In genomic region chr17:61635913-61636432, GRCh38 we compare ENCODE assay signal across 8 cellular contexts. TPM values are rescaled to one million over a fixed set of nuclear protein-coding genes. Genes with fewer than 3 reads are reported as not detected.
A peak's percentile ranks its signal among the peaks of the same experiment; 100 is the strongest.
DNase-seq lines count a peak whose midpoint lies in the region; ATAC-seq and TF ChIP-seq lines count a peak whose summit lies in the region.

No MANE protein-coding gene starts in this region.

- WGBS in GM23248 (ENCODE audit: low coverage in 1 of 2, low lambda C conversion rate in 2 of 2, missing lambda C conversion rate in 2 of 2), 2 experiments = 10% methylated on average over 3 of the region's 3 CpGs
- 8 to 13% methylated on average over 3 of the region's 3 CpGs for WGBS in esophagus squamous epithelium, 2 donors

- intact Hi-C loops in esophagus squamous epithelium (cut with DNase I) = no loop called here

- TF ChIP-seq POLR2A in esophagus squamous epithelium (IDR thresholded peaks at IDR 0.05) = no peak

- no peak overlapping the region for H3K9ac ChIP-seq in GM23248

- H4K20me1 ChIP-seq in GM23248 (ENCODE audit: insufficient read depth) = no peaks in the 10 kb centered on the region

- no peaks in the 10 kb centered on the region for H3K27me3 ChIP-seq in GM23248 (replicated peaks; ENCODE audit: insufficient read depth)
- peaks cover 0 to 19% (median 0%) of the 10 kb centered on the region in 4 donors for H3K27me3 ChIP-seq in esophagus squamous epithelium
- no peaks in the 10 kb centered on the region for H3K27me3 ChIP-seq in H7 (ENCODE audit: control insufficient read depth, insufficient read depth, low read length)

- peak; percentile 21 to 76 (median 60) for TF ChIP-seq CTCF in esophagus squamous epithelium (IDR thresholded peaks at IDR 0.05)

- H3K9me3 ChIP-seq in GM23248 (ENCODE audit: low read depth) (no peaks in the 10 kb centered on the region), esophagus squamous epithelium (peaks cover 0 to 5% (median 0%) of the 10 kb centered on the region in 3 donors)

- H3K27ac ChIP-seq in GM23248 = no peak overlapping the region
- H3K27ac ChIP-seq in esophagus squamous epithelium = no peak overlapping the region

- H3F3A ChIP-seq in GM23248 (ENCODE audit: insufficient read depth) = no peaks in the 10 kb centered on the region

- H3K79me2 ChIP-seq in GM23248 (ENCODE audit: insufficient read depth) = no peaks in the 10 kb centered on the region

- in situ Hi-C loops in GM23248 (cut with MboI) = loop anchor here (25.0 kb wide), 1 partner anchor 476 kb away; no protein-coding TSS in a partner anchor

- DNase-seq in AML-193 (lab: John Stamatoyannopoulos, UW) = peak; percentile 78 to 79
- DNase-seq in GM23248 = peak; percentile 60
- DNase-seq in NCI-H510A (lab: John Stamatoyannopoulos, UW) = peak; percentile 8
- DNase-seq in activated CD4-positive, alpha-beta T cell treated with anti-CD3 and anti-CD28 coated beads for 48 hours = peak; percentile 68
- DNase-seq in esophagus squamous epithelium (lab: John Stamatoyannopoulos, UW) = no peak
- DNase-seq in putamen (ENCODE audit: low spot score) = peak; percentile 9
- no peak for DNase-seq in H7

- no peaks in the 10 kb centered on the region for H3K9me2 ChIP-seq in GM23248 (ENCODE audit: insufficient read depth)

- H3K36me3 ChIP-seq in GM23248 (ENCODE audit: low read depth) = no peaks in the 10 kb centered on the region
- H3K36me3 ChIP-seq in esophagus squamous epithelium = no peaks in the 10 kb centered on the region
- no peaks in the 10 kb centered on the region for H3K36me3 ChIP-seq in H7 (replicated peaks; ENCODE audit: control insufficient read depth, insufficient read depth, low read length)

- ATAC-seq in GM18519 (IDR thresholded peaks at IDR 0.05; ENCODE audit: low FRiP score, unreplicated experiment) = no peak

- no peak overlapping the region for H2AFZ ChIP-seq in GM23248

- H3K4me3 ChIP-seq in GM23248 (no peak overlapping the region), esophagus squamous epithelium (no peak overlapping the region), H7 (ENCODE audit: insufficient read depth, low read depth, low read length) (no peak overlapping the region)

- H3K4me2 ChIP-seq in GM23248 (ENCODE audit: unreplicated experiment) = no peak overlapping the region

- H3K4me1 ChIP-seq in GM23248 (ENCODE audit: insufficient read depth) = no peaks in the 10 kb centered on the region
- no peaks in the 10 kb centered on the region for H3K4me1 ChIP-seq in esophagus squamous epithelium

RNA-seq across cellular contexts. Expression of gene NACA2, which starts 45.0 kb away (rescaled TPM):
- not detected in 2 replicates for total RNA-seq in GM23248 (2014; rRNA removed; shearing (Covaris generic))
- not detected in 2 replicates for polyA plus RNA-seq in GM23248 (2016; fragmentation: Nextera tagmentation; extraction: Ambion mirVana)
- total RNA-seq in esophagus squamous epithelium = not detected
- not detected in 2 replicates for total RNA-seq in H7 (2014; rRNA removed; shearing (Covaris generic))

Comparison
In these comparisons a context has a peak if more than half of its experiments do, and no peak if none do; other contexts are left out.
1. DNase-seq: peak in AML-193 (2 of 2), GM23248 (single experiment), NCI-H510A (single experiment), activated CD4-positive, alpha-beta T cell treated with anti-CD3 and anti-CD28 coated beads for 48 hours (single experiment) and putamen (single experiment); none in esophagus squamous epithelium (single experiment) and H7 (single experiment).